ENCODE assay signal across 25 cellular contexts in the genomic region with DNA sequence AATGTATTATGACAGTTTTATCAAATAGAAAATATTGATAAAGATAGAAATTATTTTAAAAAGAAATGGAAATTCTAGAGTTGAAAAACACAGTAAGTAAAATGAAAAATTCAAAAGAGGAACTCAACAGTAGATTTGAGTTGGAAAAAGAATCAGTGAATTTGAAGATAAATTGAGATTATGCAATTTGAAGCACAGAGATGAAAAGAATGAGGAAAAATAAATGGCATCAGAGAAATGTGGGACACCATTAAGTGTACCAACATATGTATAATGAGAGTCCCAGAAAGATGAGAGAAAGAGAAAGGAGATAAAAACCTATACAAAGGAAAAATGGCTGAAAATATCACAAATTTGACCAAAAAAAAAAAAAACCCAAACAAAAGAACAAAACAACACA. TPM values are rescaled to one million over a fixed set of nuclear protein-coding genes. Genes with fewer than 3 reads are reported as not detected.
DNase-seq lines count a peak whose midpoint lies in the region; ATAC-seq, FAIRE-seq and TF ChIP-seq lines count a peak whose summit lies in the region.
"Had no signal": no experiment of that assay in that cellular context is flagged by ENCODE, and none has a peak within 500 bp of the region (broad histone marks: within the 10 kb centered on the region; RNA-seq: fewer than 3 reads in every experiment).

No MANE protein-coding gene starts in this region.

- DNase-seq in HepG2 (ENCODE audit: low spot score) (no peak), Right ventricle myocardium superior (no peak), AML-193 (lab: John Stamatoyannopoulos, UW) (no peak), stomach (no peak)
- DNase-seq: C1 segment of cervical spinal cord; Calu3; CD4-positive, alpha-beta memory T cell; COR-L47; DMS79 treated with DMSO at 0.1 percent for 48 hours; GF-D8; H9; HFFc6 had no signal

- TF ChIP-seq POLR2A in HepG2 (IDR thresholded peaks at IDR 0.05; ENCODE audit: insufficient read depth in 1 of 2, low read depth in 2 of 2, low read length in 2 of 2) (no peak), stomach (IDR thresholded peaks at IDR 0.05) (no peak)

- no peak for ATAC-seq in HepG2
- no peak for ATAC-seq in Right ventricle myocardium superior (ENCODE audit: poor library complexity)
- ATAC-seq: GM23338, HCT116 had no signal

- H3K27ac ChIP-seq in HEK293 (ENCODE audit: extremely low read depth, low read depth, low read length) (no peak overlapping the region), HepG2 (ENCODE audit: extremely low read length, insufficient read depth, low read length) (no peak overlapping the region), stomach (no peak overlapping the region)
- H3K27ac ChIP-seq: 22Rv1 had no signal

- intact Hi-C loops in HepG2 (cut with micrococcal nuclease; ENCODE audit: unreplicated experiment) (no loop called here), Right ventricle myocardium superior (cut with DNase I) (no loop called here), stomach (cut with DNase I; ENCODE audit: low total_unique reads) (no loop called here)

- TF ChIP-seq EP300 in HepG2 (IDR thresholded peaks at IDR 0.05; ENCODE audit: low read depth in 2 of 2, low read length in 2 of 2) (no peak), HepG2 (CRISPR knock-in tag; IDR thresholded peaks at IDR 0.05; ENCODE audit: borderline replicate concordance) (no peak), stomach (IDR thresholded peaks at IDR 0.05) (no peak)

- H3K4me3 ChIP-seq in HEK293 (ENCODE audit: low read depth, low read length) (no peak overlapping the region), HepG2 (replicated peaks in 1 of 3; ENCODE audit: insufficient read depth in 1 of 3, low read depth in 2 of 3, low read length in 3 of 3) (no peak overlapping the region), stomach (no peak overlapping the region)
- H3K4me3 ChIP-seq: GM23338 had no signal

- in situ Hi-C loops in HepG2 (cut with HindIII; ENCODE audit: extremely low pct_ligation_motif_present, low pct_unique_long_range_greater_than_20kb) = no loop called here

- H2AFZ ChIP-seq in HepG2 (ENCODE audit: low read length) = no peak overlapping the region
- H2AFZ ChIP-seq: GM23338 had no signal

- CTCF ChIA-PET in HEK293 (lab: Yijun Ruan, JAX) (interaction anchor here (0.6 to 1.1 kb wide), 3 partner anchors 25 to 44 kb away, joined by 3 to 5 read pairs (median 4); no protein-coding TSS in a partner anchor), HepG2 (lab: Yijun Ruan, JAX; ENCODE audit: low intra/inter-chr PET ratio, low total read pairs) (no interaction called here)

- H3K36me3 ChIP-seq in HEK293 (ENCODE audit: control insufficient read depth in 2 of 2, insufficient read depth in 1 of 2, low read length in 2 of 2) = no peaks in the 10 kb centered on the region
- no peaks in the 10 kb centered on the region for H3K36me3 ChIP-seq in HepG2 (replicated peaks in 1 of 2; ENCODE audit: control insufficient read depth in 1 of 2, insufficient read depth in 2 of 2, low read length in 2 of 2)
- peaks cover 0 to 15% (median 0%) of the 10 kb centered on the region in 4 donors for H3K36me3 ChIP-seq in stomach

- H3K4me1 ChIP-seq in HEK293 (ENCODE audit: control insufficient read depth, insufficient read depth, low read length) (no peaks in the 10 kb centered on the region), HepG2 (ENCODE audit: insufficient read depth, low read length) (no peaks in the 10 kb centered on the region), stomach (no peaks in the 10 kb centered on the region)

- BruUV-seq in HepG2 (replicated peaks; lab: Mats Ljungman, UMichigan) = no TSS peak

- POLR2A ChIA-PET in HEK293 (lab: Yijun Ruan, JAX) (no interaction called here), HepG2 (lab: Yijun Ruan, JAX) (no interaction called here)

- no peak overlapping the region for H3K4me2 ChIP-seq in HepG2 (ENCODE audit: low read depth, low read length)
- H3K4me2 ChIP-seq: GM23338 had no signal

- no peaks in the 10 kb centered on the region for H4K20me1 ChIP-seq in HepG2 (ENCODE audit: insufficient read depth, low read length)

- FAIRE-seq in TTC549 (lab: Jason Lieb, UNC) = peak; percentile 46
- no peak for FAIRE-seq in HepG2 (lab: Jason Lieb, UNC)
- FAIRE-seq: A204.1, GM12891, GM18507 had no signal

- no peaks in the 10 kb centered on the region for H3K79me2 ChIP-seq in HepG2 (ENCODE audit: insufficient read depth, low read length)

- TF ChIP-seq CTCF in HEK293 (tag by site-specific recombination; IDR thresholded peaks at IDR 0.05) (no peak), HepG2 (CRISPR knock-in tag; IDR thresholded peaks at IDR 0.05) (no peak), stomach (IDR thresholded peaks at IDR 0.05) (no peak)

- no peaks in the 10 kb centered on the region for H3K9me3 ChIP-seq in HEK293 (ENCODE audit: control insufficient read depth, insufficient read depth, low read depth, low read length)
- peaks cover 14% of the 10 kb centered on the region for H3K9me3 ChIP-seq in HepG2 (ENCODE audit: low read length)
- H3K9me3 ChIP-seq in stomach = peaks cover 5 to 37% (median 27%) of the 10 kb centered on the region in 4 donors

- TF ChIP-seq RAD21 in HepG2 (CRISPR knock-in tag; IDR thresholded peaks at IDR 0.05) = no peak

- no peaks in the 10 kb centered on the region for H3K27me3 ChIP-seq in HepG2 (ENCODE audit: control insufficient read depth in 1 of 2, insufficient read depth in 2 of 2, low read length in 2 of 2)
- no peaks in the 10 kb centered on the region for H3K27me3 ChIP-seq in stomach

- H3K9ac ChIP-seq in HepG2 (ENCODE audit: insufficient read depth, low read depth, low read length) = no peak overlapping the region

TF ChIP-seq in HEK293, 187 proteins besides CTCF, POLR2A, EP300 and RAD21 (continues in another document):
- TF ChIP-seq TRIM28 (IDR thresholded peaks at IDR 0.05; ENCODE audit: borderline replicate concordance, low read length) (peak; percentile 33; the same call in 1 of the 2 replicates), SETDB1 (IDR thresholded peaks at IDR 0.05; ENCODE audit: insufficient read length, low read length) (peak; percentile 96)

TF ChIP-seq in HepG2, 621 proteins besides CTCF, POLR2A, EP300 and RAD21 (continues in another document):
- TF ChIP-seq REL (CRISPR knock-in tag; conservative IDR thresholded peaks at IDR 0.05) = no peak
- TF ChIP-seq ZNF160 (CRISPR knock-in tag; IDR thresholded peaks at IDR 0.05) = peak; percentile 98
- TF ChIP-seq ZNF382 (CRISPR knock-in tag; IDR thresholded peaks at IDR 0.05; ENCODE audit: borderline replicate concordance) = no peak
- TF ChIP-seq KMT2B (CRISPR knock-in tag; IDR thresholded peaks at IDR 0.05) = no peak

RNA-seq across cellular contexts. Expression of a gene that starts 25.0 kb away (rescaled TPM):
- 18.7 and 32.1 TPM in 2 replicates for total RNA-seq in HepG2 (2016; rRNA removed; fragmentation: Illumina TruSeq; extraction: Trizol)
- total RNA-seq in HepG2 (2016; cell fraction: cytosol; rRNA removed; fragmentation: Illumina TruSeq; extraction: Trizol; ENCODE audit: low read depth) = 3.0 and 3.6 TPM in 2 replicates
- total RNA-seq in HepG2 (2016; cell fraction: insoluble cytoplasmic fraction; rRNA removed; fragmentation: Illumina TruSeq; extraction: Trizol) = 20.0 and 32.8 TPM in 2 replicates
- 8.4 and 8.5 TPM in 2 replicates for total RNA-seq in HepG2 (2016; cell fraction: membrane; rRNA removed; fragmentation: Illumina TruSeq; extraction: Trizol)
- 25.3 and 31.2 TPM in 2 replicates for total RNA-seq in HepG2 (2016; cell fraction: nucleus; rRNA removed; fragmentation: Illumina TruSeq; extraction: Trizol)
- 60.1 and 86.3 TPM in 2 replicates for polyA plus RNA-seq in HepG2 (2011; rRNA removed)
- 31.3 and 80.8 TPM in 2 replicates for polyA plus RNA-seq in HepG2 (2011; cell fraction: cytosol; rRNA removed)
- polyA plus RNA-seq in HepG2 (2011; cell fraction: nucleus; rRNA removed) = 20.1 and 40.4 TPM in 2 replicates
- 27.8 and 31.2 TPM in 2 replicates for polyA plus RNA-seq in HepG2 (2012)
- polyA plus RNA-seq in HepG2 (2016; cell fraction: cytosol; fragmentation: Illumina TruSeq; extraction: Trizol; ENCODE audit: low read depth) = 3.4 and 4.2 TPM in 2 replicates
- 24.1 and 24.2 TPM in 2 replicates for polyA plus RNA-seq in HepG2 (2016; cell fraction: insoluble cytoplasmic fraction; fragmentation: Illumina TruSeq; extraction: Trizol; ENCODE audit: low read depth)
- 6.7 and 8.1 TPM in 2 replicates for polyA plus RNA-seq in HepG2 (2016; cell fraction: membrane; fragmentation: Illumina TruSeq; extraction: Trizol; ENCODE audit: low read depth)
- 36.3 and 36.5 TPM in 2 replicates for polyA plus RNA-seq in HepG2 (2016; cell fraction: nucleus; fragmentation: Illumina TruSeq; extraction: Trizol; ENCODE audit: insufficient read depth, low read depth)
- 2.9 and 24.1 TPM in 2 replicates for polyA minus RNA-seq in HepG2 (2011; rRNA and poly(A)+ RNA removed; ENCODE audit: low replicate concordance)
- 15.5 and 33.3 TPM in 2 replicates for polyA minus RNA-seq in HepG2 (2011; cell fraction: cytosol; rRNA and poly(A)+ RNA removed)
- polyA minus RNA-seq in HepG2 (2011; cell fraction: nucleus; rRNA and poly(A)+ RNA removed) = 16.2 and 28.8 TPM in 2 replicates
- total RNA-seq in Right ventricle myocardium superior = 0.08 TPM
- 10 to 100 TPM in 1 of 5 donors, not detected in 4; 24.6 TPM for total RNA-seq in stomach
- polyA plus RNA-seq in stomach = 1 to 10 TPM in 2 of 3 donors, not detected in 1; 1.2 to 2.5 TPM
- total RNA-seq: CD4-positive, alpha-beta memory T cell; Daoy; G401; GM23338; H9; HFFc6 had no signal
- polyA plus RNA-seq: AG04450; BJ; CD4-positive, alpha-beta memory T cell; GM23338 had no signal

RNA-seq across cellular contexts. Expression of a gene that starts 40.4 kb away (rescaled TPM):
- total RNA-seq in HepG2 (2016; rRNA removed; fragmentation: Illumina TruSeq; extraction: Trizol) = 115 and 155 TPM in 2 replicates
- total RNA-seq in HepG2 (2016; cell fraction: cytosol; rRNA removed; fragmentation: Illumina TruSeq; extraction: Trizol; ENCODE audit: low read depth) = 32.6 and 35.5 TPM in 2 replicates
- total RNA-seq in HepG2 (2016; cell fraction: insoluble cytoplasmic fraction; rRNA removed; fragmentation: Illumina TruSeq; extraction: Trizol) = 103 and 158 TPM in 2 replicates
- 54.7 and 56.1 TPM in 2 replicates for total RNA-seq in HepG2 (2016; cell fraction: membrane; rRNA removed; fragmentation: Illumina TruSeq; extraction: Trizol)
- total RNA-seq in HepG2 (2016; cell fraction: nucleus; rRNA removed; fragmentation: Illumina TruSeq; extraction: Trizol) = 137 and 149 TPM in 2 replicates
- 266 and 267 TPM in 2 replicates for polyA plus RNA-seq in HepG2 (2011; rRNA removed)
- polyA plus RNA-seq in HepG2 (2011; cell fraction: cytosol; rRNA removed) = 125 and 190 TPM in 2 replicates
- polyA plus RNA-seq in HepG2 (2011; cell fraction: nucleus; rRNA removed) = 342 and 476 TPM in 2 replicates
- polyA plus RNA-seq in HepG2 (2012) = 127 and 145 TPM in 2 replicates
- polyA plus RNA-seq in HepG2 (2016; cell fraction: cytosol; fragmentation: Illumina TruSeq; extraction: Trizol; ENCODE audit: low read depth) = 28.4 and 30.6 TPM in 2 replicates
- polyA plus RNA-seq in HepG2 (2016; cell fraction: insoluble cytoplasmic fraction; fragmentation: Illumina TruSeq; extraction: Trizol; ENCODE audit: low read depth) = 83.2 and 84.7 TPM in 2 replicates
- polyA plus RNA-seq in HepG2 (2016; cell fraction: membrane; fragmentation: Illumina TruSeq; extraction: Trizol; ENCODE audit: low read depth) = 38.4 and 38.5 TPM in 2 replicates
- 222 and 224 TPM in 2 replicates for polyA plus RNA-seq in HepG2 (2016; cell fraction: nucleus; fragmentation: Illumina TruSeq; extraction: Trizol; ENCODE audit: insufficient read depth, low read depth)
- 81.3 and 321 TPM in 2 replicates for polyA minus RNA-seq in HepG2 (2011; rRNA and poly(A)+ RNA removed; ENCODE audit: low replicate concordance)
- 34.7 and 50.0 TPM in 2 replicates for polyA minus RNA-seq in HepG2 (2011; cell fraction: cytosol; rRNA and poly(A)+ RNA removed)
- 175 and 265 TPM in 2 replicates for polyA minus RNA-seq in HepG2 (2011; cell fraction: nucleus; rRNA and poly(A)+ RNA removed)
- total RNA-seq in Right ventricle myocardium superior = 0.46 TPM
- 1 to 10 TPM in 2 of 5 donors, not detected in 3; 3.5 to 6.2 TPM for total RNA-seq in stomach
- polyA plus RNA-seq in stomach = 10 to 100 TPM in 2 of 3 donors, 1 to 10 TPM in 1; 8.5 to 18.9 (median 14.8) TPM
- total RNA-seq: G401, GM23338, H4, H9 had no signal
- polyA plus RNA-seq: AG04450, BJ, GM23338 had no signal

Comparison
In these comparisons a context has a peak if more than half of its experiments do, and no peak if none do; other contexts are left out.
1. RNA of a gene that starts 40.4 kb away (total RNA-seq): 32.6 to 158 TPM in HepG2; 3.5 to 6.2 TPM in stomach and 0.46 TPM in Right ventricle myocardium superior (single experiment); every median in the first group is over 4 times any median in the second.